ENCODE assay signal across 12 cellular contexts in the genomic region with DNA sequence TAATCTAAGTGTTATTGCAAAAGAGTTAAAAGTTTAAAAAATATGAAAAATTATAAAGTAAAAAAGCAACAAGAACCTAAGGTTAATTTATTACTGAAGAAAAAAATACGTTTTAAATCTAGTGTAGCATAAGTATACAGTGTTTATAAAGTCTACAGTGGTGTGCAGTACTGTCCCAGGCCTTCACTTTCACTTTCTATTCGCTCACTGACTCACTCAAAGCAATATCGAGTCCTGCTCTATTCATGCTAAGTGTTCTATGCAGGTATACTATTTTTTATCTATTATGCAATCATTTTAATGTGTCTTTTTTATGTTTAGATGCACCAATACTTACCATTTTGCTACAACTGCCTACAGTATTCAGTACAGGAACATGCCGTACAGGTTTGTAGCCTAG.
DNase-seq lines count a peak whose midpoint lies in the region; ATAC-seq and TF ChIP-seq lines count a peak whose summit lies in the region.
"Had no signal": no experiment of that assay in that cellular context is flagged by ENCODE, and none has a peak within 500 bp of the region (broad histone marks: within the 10 kb centered on the region; RNA-seq: fewer than 3 reads in every experiment).

No MANE protein-coding gene starts in this region.

- no peak overlapping the region for H3K27ac ChIP-seq in CD8-positive, alpha-beta memory T cell (ENCODE audit: low read depth, low read length)
- no peak overlapping the region for H3K27ac ChIP-seq in left ventricle myocardium inferior (replicated peaks)

- H3K4me1 ChIP-seq in CD8-positive, alpha-beta memory T cell (ENCODE audit: insufficient read depth, low read length): no peaks in the 10 kb centered on the region
- H3K4me1 ChIP-seq in left ventricle myocardium inferior: peaks cover 5% of the 10 kb centered on the region

- H3K4me3 ChIP-seq in CD8-positive, alpha-beta memory T cell (ENCODE audit: low read length): no peak overlapping the region
- H3K4me3 ChIP-seq in left ventricle myocardium inferior: no peak overlapping the region

- intact Hi-C loops in left ventricle myocardium inferior (cut with micrococcal nuclease): no loop called here

- TF ChIP-seq CTCF in left ventricle myocardium inferior (IDR thresholded peaks at IDR 0.05; ENCODE audit: borderline replicate concordance): no peak

- no peaks in the 10 kb centered on the region for H3K9me3 ChIP-seq in CD8-positive, alpha-beta memory T cell (ENCODE audit: low read length)
- H3K9me3 ChIP-seq in left ventricle myocardium inferior (replicated peaks): peaks cover 18% of the 10 kb centered on the region

- H3K36me3 ChIP-seq in CD8-positive, alpha-beta memory T cell (ENCODE audit: insufficient read depth, low read length): no peaks in the 10 kb centered on the region
- H3K36me3 ChIP-seq in left ventricle myocardium inferior: no peaks in the 10 kb centered on the region

- no peaks in the 10 kb centered on the region for H3K27me3 ChIP-seq in CD8-positive, alpha-beta memory T cell (ENCODE audit: insufficient read depth, low read length, poor library complexity, severe bottlenecking)
- no peaks in the 10 kb centered on the region for H3K27me3 ChIP-seq in left ventricle myocardium inferior (ENCODE audit: low read depth)

- H3K4me1 Mint-ChIP-seq in CD8-positive, alpha-beta memory T cell: peaks cover 0 to 12% (median 5%) of the 10 kb centered on the region in 3 donors

- no peaks in the 10 kb centered on the region for H3K36me3 Mint-ChIP-seq in CD8-positive, alpha-beta memory T cell
- H3K36me3 Mint-ChIP-seq: activated CD4-positive, alpha-beta memory T cell treated with anti-CD3 and anti-CD28 coated beads for 36 hours; type B pancreatic cell had no signal

- no peak overlapping the region for H3K27ac Mint-ChIP-seq in CD8-positive, alpha-beta memory T cell
- H3K27ac Mint-ChIP-seq: activated CD4-positive, alpha-beta memory T cell treated with anti-CD3 and anti-CD28 coated beads for 36 hours; type B pancreatic cell had no signal

- POLR2A ChIA-PET in CD8-positive, alpha-beta memory T cell (lab: Charles Lee): no interaction called here

- ATAC-seq in GM19397 (IDR thresholded peaks at IDR 0.05; ENCODE audit: unreplicated experiment): peak; percentile 65
- peak; percentile 52 for ATAC-seq in HG02981 (IDR thresholded peaks at IDR 0.05; ENCODE audit: unreplicated experiment)

- peaks cover 0 to 4% (median 0%) of the 10 kb centered on the region in 5 donors for H3K9me3 Mint-ChIP-seq in CD8-positive, alpha-beta memory T cell
- H3K9me3 Mint-ChIP-seq: activated CD4-positive, alpha-beta memory T cell treated with anti-CD3 and anti-CD28 coated beads for 36 hours; type B pancreatic cell had no signal

- CTCF ChIA-PET in CD8-positive, alpha-beta memory T cell (lab: Charles Lee): no interaction called here

- no peaks in the 10 kb centered on the region for H3K27me3 Mint-ChIP-seq in CD8-positive, alpha-beta memory T cell
- H3K27me3 Mint-ChIP-seq: activated CD4-positive, alpha-beta memory T cell treated with anti-CD3 and anti-CD28 coated beads for 36 hours; type B pancreatic cell had no signal

- H3K4me3 Mint-ChIP-seq in CD8-positive, alpha-beta memory T cell: peak overlapping the region in 4 of 7 donors; percentile 24 to 61 (median 42)
- H3K4me3 Mint-ChIP-seq: activated CD4-positive, alpha-beta memory T cell treated with anti-CD3 and anti-CD28 coated beads for 36 hours; type B pancreatic cell had no signal

- no peak for DNase-seq in CD8-positive, alpha-beta memory T cell
- DNase-seq in NCI-H460 (ENCODE audit: extremely low read depth, low read depth): peak; percentile 1
- DNase-seq in activated naive CD4-positive, alpha-beta T cell treated with Interleukin-2 at 50 U/mL for 16 hours: no peak
- no peak for DNase-seq in left ventricle myocardium inferior
- no peak for DNase-seq in T-helper 9 cell
- no peak for DNase-seq in hypothalamus (lab: John Stamatoyannopoulos, UW)
- DNase-seq: activated CD4-positive, alpha-beta memory T cell treated with anti-CD3 and anti-CD28 coated beads for 36 hours; islet precursor cell; stimulated activated CD4-positive, alpha-beta T cell treated with anti-CD3 and anti-CD28 coated beads, Interleukin-4, amount 100 ng/mL, for 4 hours had no signal
